ENCODE assay signal across 28 cellular contexts in the genomic region with DNA sequence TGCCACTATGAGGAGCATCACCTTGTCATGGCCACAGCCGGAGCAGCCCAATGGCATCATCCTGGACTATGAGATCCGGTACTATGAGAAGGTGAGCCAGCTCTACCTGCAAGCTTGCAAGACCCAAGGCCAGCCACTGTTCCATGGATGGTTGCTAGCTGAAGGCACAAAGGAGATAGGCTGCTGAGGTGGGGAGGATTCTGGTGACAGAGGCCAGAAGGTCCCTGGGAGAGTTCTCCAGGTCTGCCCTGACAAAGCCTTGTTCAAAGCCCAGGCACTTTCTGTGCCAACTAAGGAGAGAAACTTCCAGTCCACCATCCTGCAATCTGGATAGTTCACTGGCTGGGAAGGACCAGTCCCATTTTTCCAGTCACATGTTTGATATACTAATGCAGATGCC.
"Had no signal": no experiment of that assay in that cellular context is flagged by ENCODE, and none has a peak within 500 bp of the region (broad histone marks: within the 10 kb centered on the region; RNA-seq: fewer than 3 reads in every experiment).

No MANE protein-coding gene starts in this region.

- H3K4me1 ChIP-seq: stomach, suprapubic skin, testis, thyroid gland, tibial artery, tibial nerve, transverse colon, upper lobe of left lung, upper lobe of right lung, uterus, vagina had no signal

- H3K27ac Mint-ChIP-seq: stimulated activated effector memory CD8-positive, alpha-beta T cell treated with anti-CD3 and anti-CD28 coated beads, Interleukin-12 subunit alpha, Interleukin-12 subunit beta, amount 100 ng/mL, for 72 hours; stimulated activated memory B cell treated with anti-CD40 and anti-IgM and Interleukin-4, amounts not matched to agents 10 μg/mL and 1 μg/mL and 100 μg/mL, for 72 hours; stimulated activated naive CD8-positive, alpha-beta T cell treated with anti-CD3 and anti-CD28 coated beads, Interleukin-15, Interleukin-2, amounts not matched to agents 100 ng/mL and 50 ng/mL, for 24 hours; type B pancreatic cell had no signal

- H3K36me3 ChIP-seq: stomach, suprapubic skin, thoracic aorta, thyroid gland, tibial artery, tibial nerve, transverse colon, upper lobe of left lung, upper lobe of right lung, uterus, vagina had no signal

- DNase-seq: stimulated activated CD4-positive, alpha-beta T cell treated with anti-CD3 and anti-CD28 coated beads, Interleukin-2, amount 100 ng/mL, for 48 hours; stimulated activated CD4-positive, alpha-beta T cell treated with anti-CD3 and anti-CD28 coated beads, Interleukin-4, amount 100 ng/mL, for 1 hour; stimulated activated CD4-positive, alpha-beta T cell treated with anti-CD3 and anti-CD28 coated beads, Interleukin-4, amount 100 ng/mL, for 24 hours; stimulated activated CD4-positive, alpha-beta T cell treated with anti-CD3 and anti-CD28 coated beads, Interleukin-4, amount 100 ng/mL, for 4 hours; stimulated activated CD8-positive, alpha-beta memory T cell treated with anti-CD3 and anti-CD28 coated beads, Interleukin-4, amount 100 ng/mL, for 48 hours; stimulated activated naive CD4-positive, alpha-beta T cell; stimulated activated naive CD4-positive, alpha-beta T cell treated with Interleukin-2 at 50 U/mL for 16 hours; stimulated activated naive CD8-positive, alpha-beta T cell treated with anti-CD3 and anti-CD28 coated beads, Interleukin-15, amount 100 ng/mL, for 72 hours; stimulated activated naive CD8-positive, alpha-beta T cell treated with anti-CD3 and anti-CD28 coated beads, Interleukin-15, Interleukin-2, amounts not matched to agents 100 U/mL and 50 U/mL, for 24 hours; stomach; substantia nigra; testis; thyroid gland; tibial artery; transverse colon; trophoblast cell; upper lobe of left lung; upper lobe of right lung; uterus had no signal

- FAIRE-seq: urothelium cell line had no signal

- ATAC-seq: stimulated activated effector memory CD8-positive, alpha-beta T cell treated with anti-CD3 and anti-CD28 coated beads, Interleukin-12 subunit alpha, Interleukin-12 subunit beta, amount 100 ng/mL, for 72 hours; stimulated activated memory B cell treated with anti-CD40 and anti-IgM and Interleukin-4, amounts not matched to agents 10 μg/mL and 1 μg/mL and 100 μg/mL, for 72 hours; stimulated activated naive CD8-positive, alpha-beta T cell treated with anti-CD3 and anti-CD28 coated beads, Interleukin-15, amount 100 ng/mL, for 72 hours; stimulated activated naive CD8-positive, alpha-beta T cell treated with anti-CD3 and anti-CD28 coated beads, Interleukin-15, Interleukin-2, amounts not matched to agents 100 U/mL and 50 U/mL, for 24 hours; upper lobe of right lung had no signal

- H3K4me3 Mint-ChIP-seq: stimulated activated effector memory CD8-positive, alpha-beta T cell treated with anti-CD3 and anti-CD28 coated beads, Interleukin-12 subunit alpha, Interleukin-12 subunit beta, amount 100 ng/mL, for 72 hours; stimulated activated memory B cell treated with anti-CD40 and anti-IgM and Interleukin-4, amounts not matched to agents 10 μg/mL and 1 μg/mL and 100 μg/mL, for 72 hours; stimulated activated naive CD8-positive, alpha-beta T cell treated with anti-CD3 and anti-CD28 coated beads, Interleukin-15, amount 100 ng/mL, for 72 hours; stimulated activated naive CD8-positive, alpha-beta T cell treated with anti-CD3 and anti-CD28 coated beads, Interleukin-15, Interleukin-2, amounts not matched to agents 100 ng/mL and 50 ng/mL, for 24 hours; type B pancreatic cell had no signal

- H3K4me3 ChIP-seq: stomach, suprapubic skin, testis, thoracic aorta, thyroid gland, tibial artery, tibial nerve, transverse colon, upper lobe of left lung, upper lobe of right lung, uterus, vagina had no signal

- H3K27me3 Mint-ChIP-seq: stimulated activated naive CD8-positive, alpha-beta T cell treated with anti-CD3 and anti-CD28 coated beads, Interleukin-15, amount 100 ng/mL, for 72 hours had no signal

- H3K4me1 Mint-ChIP-seq: stimulated activated effector memory CD8-positive, alpha-beta T cell treated with anti-CD3 and anti-CD28 coated beads, Interleukin-12 subunit alpha, Interleukin-12 subunit beta, amount 100 ng/mL, for 72 hours; stimulated activated memory B cell treated with anti-CD40 and anti-IgM and Interleukin-4, amounts not matched to agents 10 μg/mL and 1 μg/mL and 100 μg/mL, for 72 hours; stimulated activated naive CD8-positive, alpha-beta T cell treated with anti-CD3 and anti-CD28 coated beads, Interleukin-15, amount 100 ng/mL, for 72 hours had no signal

- H3K9me3 Mint-ChIP-seq: type B pancreatic cell had no signal

- H3K27ac ChIP-seq: stomach, suprapubic skin, testis, thoracic aorta, thyroid gland, tibial artery, tibial nerve, transverse colon, upper lobe of left lung, upper lobe of right lung, uterus, vagina had no signal

- H3K9me3 ChIP-seq: stomach, suprapubic skin, testis, thoracic aorta, thyroid gland, tibial artery, tibial nerve, transverse colon, upper lobe of left lung, upper lobe of right lung, uterus, vagina had no signal

- H3K27me3 ChIP-seq: stomach, suprapubic skin, testis, thyroid gland, tibial artery, tibial nerve, transverse colon, upper lobe of left lung, upper lobe of right lung, uterus, vagina had no signal

- H3K36me3 Mint-ChIP-seq: stimulated activated effector memory CD8-positive, alpha-beta T cell treated with anti-CD3 and anti-CD28 coated beads, Interleukin-12 subunit alpha, Interleukin-12 subunit beta, amount 100 ng/mL, for 72 hours; type B pancreatic cell had no signal
